In the genomic region with DNA sequence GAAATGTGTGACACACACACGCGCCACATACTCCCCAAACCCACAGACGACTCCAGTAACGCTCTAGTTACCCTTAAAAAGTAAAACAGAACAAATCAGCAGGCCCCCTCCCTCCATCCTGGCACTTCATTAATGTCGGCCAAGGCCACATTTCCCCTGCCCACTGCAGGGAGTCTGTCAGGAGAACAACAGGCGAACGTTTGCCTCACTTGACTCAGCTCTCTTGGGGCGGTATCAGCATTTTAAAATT, we compare ENCODE assay signal across 8 cellular contexts. TPM values are rescaled to one million over a fixed set of nuclear protein-coding genes. Genes with fewer than 3 reads are reported as not detected.
DNase-seq lines count a peak whose midpoint lies in the region; ATAC-seq and TF ChIP-seq lines count a peak whose summit lies in the region.

No MANE protein-coding gene starts in this region.

- H3F3A ChIP-seq in PC-3 (ENCODE audit: low read length, unreplicated experiment): peaks cover 4% of the 10 kb centered on the region

- H3K27ac Mint-ChIP-seq in activated CD4-positive, alpha-beta T cell treated with anti-CD3 and anti-CD28 coated beads for 36 hours: peak overlapping the region; percentile 64

- H3K27ac ChIP-seq in PC-3 (ENCODE audit: low read length) (peak overlapping the region; percentile 90), gastrocnemius medialis (peak overlapping the region; percentile 92 to 96 (median 94))

- CTCF ChIA-PET in activated CD4-positive, alpha-beta T cell treated with anti-CD3 and anti-CD28 coated beads for 36 hours (lab: Charles Lee): no interaction called here
- CTCF ChIA-PET in PC-3 (lab: Charles Lee): interaction anchor here (1.0 kb wide), 2 partner anchors 133 to 196 kb away, joined by 3 read pairs; no protein-coding TSS in a partner anchor

- peak overlapping the region; percentile 100 for H3K4me2 ChIP-seq in PC-3 (ENCODE audit: low read length)

- H3K4me1 ChIP-seq in PC-3 (ENCODE audit: insufficient read depth, low read length) (peaks cover 16% of the 10 kb centered on the region), gastrocnemius medialis (peaks cover 26 to 40% of the 10 kb centered on the region in 2 donors)

- H3K9me3 ChIP-seq in PC-3 (ENCODE audit: low read length): no peaks in the 10 kb centered on the region
- no peaks in the 10 kb centered on the region for H3K9me3 ChIP-seq in gastrocnemius medialis

- BruUV-seq in PC-3 (replicated peaks; lab: Mats Ljungman, UMichigan): TSS peak; percentile 80

- H3K27me3 ChIP-seq in PC-3 (ENCODE audit: low read length) (no peaks in the 10 kb centered on the region), gastrocnemius medialis (no peaks in the 10 kb centered on the region)

- no peaks in the 10 kb centered on the region for H3K9me3 Mint-ChIP-seq in activated CD4-positive, alpha-beta T cell treated with anti-CD3 and anti-CD28 coated beads for 36 hours (ENCODE audit: low read depth)

- POLR2A ChIA-PET in activated CD4-positive, alpha-beta T cell treated with anti-CD3 and anti-CD28 coated beads for 36 hours (lab: Charles Lee): no interaction called here
- POLR2A ChIA-PET in PC-3 (lab: Charles Lee; ENCODE audit: unreplicated experiment): interaction anchor here (0.6 kb wide), 2 partner anchors 75 to 173 kb away, joined by 3 read pairs; no protein-coding TSS in a partner anchor

- no peak for DNase-seq in activated CD4-positive, alpha-beta T cell treated with anti-CD3 and anti-CD28 coated beads for 36 hours
- no peak for DNase-seq in activated CD4-positive, alpha-beta T cell treated with anti-CD3 and anti-CD28 coated beads for 1 hour
- DNase-seq in PC-3: no peak
- DNase-seq in fibroblast of the aortic adventitia (ENCODE audit: low read depth): no peak
- DNase-seq in gastrocnemius medialis: no peak
- no peak for DNase-seq in OCI-M2 (lab: John Stamatoyannopoulos, UW; ENCODE audit: unreplicated experiment)
- DNase-seq in middle frontal gyrus (ENCODE audit: extremely low spot score, low spot score): no peak
- no peak for DNase-seq in cerebellar nuclear complex (lab: John Stamatoyannopoulos, UW)

- no peak for TF ChIP-seq CTCF in PC-3 (conservative IDR thresholded peaks at IDR 0.05; ENCODE audit: low read depth, low read length)
- TF ChIP-seq CTCF in fibroblast of the aortic adventitia (IDR thresholded peaks at IDR 0.05; ENCODE audit: insufficient read depth, low read length): no peak
- TF ChIP-seq CTCF in gastrocnemius medialis (IDR thresholded peaks at IDR 0.05 in 4 of 5, conservative IDR thresholded peaks at IDR 0.05 in 1 of 5): no peak

- peaks cover 36% of the 10 kb centered on the region for H3K79me2 ChIP-seq in PC-3 (ENCODE audit: low read length)

- no peaks in the 10 kb centered on the region for H3K36me3 Mint-ChIP-seq in activated CD4-positive, alpha-beta T cell treated with anti-CD3 and anti-CD28 coated beads for 36 hours (ENCODE audit: low read depth)

- peaks cover 10% of the 10 kb centered on the region for H4K20me1 ChIP-seq in PC-3 (ENCODE audit: low read length)

- H3K36me3 ChIP-seq in PC-3 (ENCODE audit: low read depth, low read length) (no peaks in the 10 kb centered on the region), gastrocnemius medialis (no peaks in the 10 kb centered on the region)

- H3K4me3 ChIP-seq in PC-3 (ENCODE audit: low read length) (peak overlapping the region; percentile 97), fibroblast of the aortic adventitia (ENCODE audit: low read depth, low read length) (peak overlapping the region; percentile 66), gastrocnemius medialis (peak overlapping the region; percentile 66 to 82 (median 72))

- no peaks in the 10 kb centered on the region for H3K9me2 ChIP-seq in PC-3 (replicated peaks; ENCODE audit: low read length)

- H3K9ac ChIP-seq in PC-3 (ENCODE audit: low read length): peak overlapping the region; percentile 85

- peaks cover 32% of the 10 kb centered on the region for H3K27me3 Mint-ChIP-seq in activated CD4-positive, alpha-beta T cell treated with anti-CD3 and anti-CD28 coated beads for 36 hours

- peaks cover 18% of the 10 kb centered on the region for H3K4me1 Mint-ChIP-seq in activated CD4-positive, alpha-beta T cell treated with anti-CD3 and anti-CD28 coated beads for 36 hours

- H2AFZ ChIP-seq in PC-3 (ENCODE audit: low read length): peak overlapping the region; percentile 74

- intact Hi-C loops in activated CD4-positive, alpha-beta T cell treated with anti-CD3 and anti-CD28 coated beads for 36 hours (cut with DNase I, micrococcal nuclease): loop anchor here in 1 of 2 experiments (5.0 kb wide), 2 partner anchors 354 to 1529 kb away; a partner anchor contains a TSS
- intact Hi-C loops in PC-3 (cut with micrococcal nuclease) (loop anchor here (2.0 to 5.0 kb wide), 3 partner anchors 46 to 134 kb away; a partner anchor contains a TSS), gastrocnemius medialis (cut with DNase I; ENCODE audit: low total_unique reads) (loop anchor here (2.0 to 5.0 kb wide), 4 partner anchors 46 to 284 kb away; no protein-coding TSS in a partner anchor)

- peak overlapping the region; percentile 83 for H3K4me3 Mint-ChIP-seq in activated CD4-positive, alpha-beta T cell treated with anti-CD3 and anti-CD28 coated beads for 36 hours

- TF ChIP-seq POLR2A in gastrocnemius medialis (IDR thresholded peaks at IDR 0.05): no peak

- peak; percentile 18 for ATAC-seq in activated CD4-positive, alpha-beta T cell treated with anti-CD3 and anti-CD28 coated beads for 36 hours
- ATAC-seq in PC-3: no peak
- ATAC-seq in gastrocnemius medialis: no peak

- in situ Hi-C loops in gastrocnemius medialis (cut with MboI; ENCODE audit: low sequenced_read_pairs in 4 of 4): loop anchor here in 1 of 4 donors (25.0 kb wide), 1 partner anchor 254 kb away; no protein-coding TSS in a partner anchor

RNA-seq across cellular contexts. Expression of a gene that starts 0.7 kb away (rescaled TPM):
- total RNA-seq in activated CD4-positive, alpha-beta T cell treated with anti-CD3 and anti-CD28 coated beads for 36 hours: under 1 TPM; 0.19 to 0.39 TPM
- 11.3 and 13.8 TPM in 2 replicates for total RNA-seq in PC-3 (2014; rRNA removed)
- 0.33 and 0.99 TPM in 2 replicates for total RNA-seq in fibroblast of the aortic adventitia (ENCODE audit: low replicate concordance)
- total RNA-seq in gastrocnemius medialis: 100 to 1,000 TPM in 2 of 4 donors, 10 to 100 TPM in 2; 34.7 to 143 (median 78.3) TPM
